ENCODE assay signal across 1 cellular context in genomic region chr6:31661867-31662723, GRCh38.
TF ChIP-seq lines count a peak whose summit lies in the region.

No MANE protein-coding gene starts in this region.

TF ChIP-seq in HepG2, 621 proteins besides CTCF, POLR2A, EP300 and RAD21 (continued from another document):
- peak; percentile 26; the same call in 1 of the 2 replicates for TF ChIP-seq ZNF574 (CRISPR knock-in tag; IDR thresholded peaks at IDR 0.05)
- peak; percentile 13; the same call in 1 of the 2 replicates for TF ChIP-seq PAF1 (CRISPR knock-in tag; IDR thresholded peaks at IDR 0.05)
- no peak for TF ChIP-seq NFAT5 (CRISPR knock-in tag; IDR thresholded peaks at IDR 0.05)
- no peak for TF ChIP-seq TIGD3 (CRISPR knock-in tag; IDR thresholded peaks at IDR 0.05; ENCODE audit: borderline replicate concordance)
- no peak for TF ChIP-seq THYN1 (CRISPR knock-in tag; IDR thresholded peaks at IDR 0.05; ENCODE audit: borderline replicate concordance, low read depth)
- no peak for TF ChIP-seq ZNF792 (CRISPR knock-in tag; IDR thresholded peaks at IDR 0.05)
- TF ChIP-seq ETV6 (CRISPR knock-in tag; conservative IDR thresholded peaks at IDR 0.05), result no peak
- TF ChIP-seq AGO1 (IDR thresholded peaks at IDR 0.05; ENCODE audit: low read depth, low read length, poor library complexity, severe bottlenecking), result peak; percentile 92
- no peak for TF ChIP-seq HNRNPUL1 (IDR thresholded peaks at IDR 0.05; ENCODE audit: low read depth, low read length)
- TF ChIP-seq ZNF263 (CRISPR knock-in tag; IDR thresholded peaks at IDR 0.05), result 0 out of 2 replicates have a peak, but pooled peaks have one; percentile 18
- TF ChIP-seq ZFP82 (CRISPR knock-in tag; IDR thresholded peaks at IDR 0.05; ENCODE audit: borderline replicate concordance), result no peak
- TF ChIP-seq ZNF710 (CRISPR knock-in tag; IDR thresholded peaks at IDR 0.05; ENCODE audit: borderline replicate concordance), result no peak
- TF ChIP-seq ZNF556 (CRISPR knock-in tag; IDR thresholded peaks at IDR 0.05; ENCODE audit: borderline replicate concordance), result no peak
- 0 out of 2 replicates have a peak, but pooled peaks have one; percentile 14 for TF ChIP-seq ZFP91 (CRISPR knock-in tag; IDR thresholded peaks at IDR 0.05; ENCODE audit: borderline replicate concordance)
- peak; percentile 54; the same call in 1 of the 2 replicates for TF ChIP-seq RBFOX2 (IDR thresholded peaks at IDR 0.05; ENCODE audit: low read depth, low read length)
- TF ChIP-seq ZNF646 (CRISPR knock-in tag; IDR thresholded peaks at IDR 0.05), result no peak
- no peak for TF ChIP-seq ZNF652 (CRISPR knock-in tag; IDR thresholded peaks at IDR 0.05; ENCODE audit: borderline replicate concordance, low read depth)
